20 cellular contexts compared by ENCODE assay signal in genomic region chr17:39742856-39743436, GRCh38. TPM values are rescaled to one million over a fixed set of nuclear protein-coding genes. Genes with fewer than 3 reads are reported as not detected.
"Had no signal": no experiment of that assay in that cellular context is flagged by ENCODE, and none has a peak within 500 bp of the region (broad histone marks: within the 10 kb centered on the region; RNA-seq: fewer than 3 reads in every experiment).

No MANE protein-coding gene starts in this region.

- H3K27ac ChIP-seq: ascending aorta, brain microvascular endothelial cell, sigmoid colon, testis, VCaP had no signal

- H3K4me3 ChIP-seq: ascending aorta, sigmoid colon, smooth muscle cell, testis had no signal

- ATAC-seq: activated CD8-positive, alpha-beta T cell treated with anti-CD3 and anti-CD28 coated beads, Interleukin-2, amount 10 ng/mL, durations not matched to agents 7 days and 5 days; activated naive CD4-positive, alpha-beta T cell treated with anti-CD3 and anti-CD28 coated beads, Interleukin-2, amount 50 U/mL, for 72 hours; T-cell had no signal

- H3K36me3 ChIP-seq: ascending aorta, brain microvascular endothelial cell, sigmoid colon had no signal

- H3K9me3 ChIP-seq: ascending aorta, sigmoid colon, testis had no signal

- H3K4me2 ChIP-seq: smooth muscle cell had no signal

- H3K27me3 ChIP-seq: brain microvascular endothelial cell, testis had no signal

- DNase-seq: activated CD4-positive, alpha-beta T cell treated with anti-CD3 and anti-CD28 coated beads for 1 hour; activated CD4-positive, alpha-beta T cell treated with anti-CD3 and anti-CD28 coated beads, Interleukin-2, amount 50 U/mL, for 1 hour; activated CD8-positive, alpha-beta T cell treated with anti-CD3 and anti-CD28 coated beads, Interleukin-2, amount 10 ng/mL, durations not matched to agents 7 days and 5 days; activated gamma-delta T cell; brain microvascular endothelial cell; dermis blood vessel endothelial cell; effector memory CD4-positive, alpha-beta T cell; foreskin melanocyte; glutamatergic neuron; hippocampal formation; occipital lobe; sigmoid colon; stimulated activated CD4-positive, alpha-beta T cell treated with anti-CD3 and anti-CD28 coated beads, Interleukin-4, amount 100 ng/mL, for 1 hour; stimulated activated naive CD4-positive, alpha-beta T cell; T-cell; testis had no signal

RNA-seq across cellular contexts. Expression of gene GRB7, which starts 5.2 kb away (rescaled TPM):
- total RNA-seq: occipital lobe had no signal
